In the genomic region with DNA sequence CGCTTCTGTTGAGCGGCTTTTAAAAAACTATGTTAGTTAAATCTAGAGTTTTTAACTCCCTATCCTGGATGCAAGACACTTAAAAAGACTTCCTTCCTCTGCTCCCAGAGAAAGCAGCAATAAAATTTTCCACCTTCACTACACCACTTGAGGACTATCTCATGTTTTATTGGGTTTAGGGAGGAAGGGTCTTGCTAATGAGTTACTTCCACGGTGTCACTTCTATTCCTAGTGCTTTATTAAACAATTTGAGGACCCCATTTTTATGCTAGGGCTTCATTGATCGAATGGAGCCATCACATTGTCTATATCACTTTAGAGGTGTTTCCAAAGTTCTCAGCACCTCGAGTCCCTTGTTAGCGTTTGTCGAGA, we compare ENCODE assay signal across 8 cellular contexts. TPM values are rescaled to one million over a fixed set of nuclear protein-coding genes. Genes with fewer than 3 reads are reported as not detected.
A peak's percentile ranks its signal among the peaks of the same experiment; 100 is the strongest.
DNase-seq lines count a peak whose midpoint lies in the region; ATAC-seq and TF ChIP-seq lines count a peak whose summit lies in the region.

No MANE protein-coding gene starts in this region.

- peak overlapping the region; percentile 89 for H3K4me2 ChIP-seq in DOHH2 (ENCODE audit: low read length)
- peak overlapping the region; percentile 66 for H3K4me2 ChIP-seq in parathyroid adenoma (ENCODE audit: low read length)

- POLR2A ChIA-PET in Panc1 (lab: Charles Lee) = no interaction called here

- no peaks in the 10 kb centered on the region for H3K9me2 ChIP-seq in DOHH2 (replicated peaks; ENCODE audit: control insufficient read depth, low read length)

- H3K79me2 ChIP-seq in DOHH2 (ENCODE audit: control insufficient read depth, low read length) = peaks cover 35% of the 10 kb centered on the region
- H3K79me2 ChIP-seq in parathyroid adenoma = no peaks in the 10 kb centered on the region

- no peaks in the 10 kb centered on the region for H4K20me1 ChIP-seq in DOHH2 (ENCODE audit: control insufficient read depth, insufficient read depth, low read depth, low read length)

- WGBS in esophagus, 2 donors = 20 to 26% methylated on average over 7 of the region's 7 CpGs

- H3K27me3 ChIP-seq in DOHH2 (ENCODE audit: control insufficient read depth, low read length) = no peaks in the 10 kb centered on the region
- no peaks in the 10 kb centered on the region; the same call in 1 of the 2 replicates for H3K27me3 ChIP-seq in Panc1 (ENCODE audit: control insufficient read depth, insufficient read depth, low read length)
- no peaks in the 10 kb centered on the region for H3K27me3 ChIP-seq in esophagus (ENCODE audit: control insufficient read depth in 1 of 2, insufficient read depth in 2 of 2, low read length in 2 of 2)
- no peaks in the 10 kb centered on the region for H3K27me3 ChIP-seq in parathyroid adenoma (ENCODE audit: control insufficient read depth, insufficient read depth, low read length)

- H3K36me3 ChIP-seq in DOHH2 (ENCODE audit: control insufficient read depth, low read length) = peaks cover 32% of the 10 kb centered on the region
- H3K36me3 ChIP-seq in Panc1 (ENCODE audit: control insufficient read depth, insufficient read depth, low read length) = peaks cover 4% of the 10 kb centered on the region; the same call in 1 of the 2 replicates
- H3K36me3 ChIP-seq in esophagus (ENCODE audit: control insufficient read depth in 2 of 2, insufficient read depth in 2 of 2, low read length in 1 of 2) = no peaks in the 10 kb centered on the region
- no peaks in the 10 kb centered on the region for H3K36me3 ChIP-seq in parathyroid adenoma (ENCODE audit: control insufficient read depth, insufficient read depth, low read length)

- no peak overlapping the region for H3K9ac ChIP-seq in parathyroid adenoma

- CTCF ChIA-PET in Panc1 (lab: Charles Lee) = no interaction called here

- DNase-seq in Panc1 (ENCODE audit: low read depth, low spot score) (no peak), T-helper 9 cell (no peak), hippocampal formation (lab: John Stamatoyannopoulos, UW) (no peak), NCI-H1105 (lab: John Stamatoyannopoulos, UW) (no peak)
- DNase-seq in stimulated activated naive CD4-positive, alpha-beta T cell (lab: John Stamatoyannopoulos, UW) = no peak

- no peak for TF ChIP-seq CTCF in DOHH2 (IDR thresholded peaks at IDR 0.05; ENCODE audit: low read depth, low read length, poor library complexity, severe bottlenecking)
- no peak for TF ChIP-seq CTCF in Panc1 (IDR thresholded peaks at IDR 0.05)
- no peak for TF ChIP-seq CTCF in parathyroid adenoma (IDR thresholded peaks at IDR 0.05)

- H3K27ac ChIP-seq in DOHH2 (ENCODE audit: low read depth, low read length) (peak overlapping the region; percentile 57), Panc1 (ENCODE audit: low read length) (peak overlapping the region; percentile 81), esophagus (ENCODE audit: low read depth in 2 of 2, low read length in 1 of 2) (peak overlapping the region; percentile 86), parathyroid adenoma (peak overlapping the region; percentile 74)

- H3K4me1 ChIP-seq in DOHH2 (ENCODE audit: control insufficient read depth, low read length) (peaks cover 36% of the 10 kb centered on the region), Panc1 (ENCODE audit: control insufficient read depth, insufficient read depth, low read length) (peaks cover 12% of the 10 kb centered on the region), esophagus (ENCODE audit: control insufficient read depth in 2 of 2, insufficient read depth in 2 of 2, low read length in 1 of 2) (peaks cover 0 to 2% of the 10 kb centered on the region in 2 donors), parathyroid adenoma (peaks cover 7% of the 10 kb centered on the region)

- in situ Hi-C loops in Panc1 (cut with HindIII; ENCODE audit: low pct_unique_long_range_greater_than_20kb, low sequenced_read_pairs) = no loop called here

- no peak for ATAC-seq in Panc1

- peak overlapping the region; percentile 89 for H3K4me3 ChIP-seq in DOHH2 (ENCODE audit: low read length)
- H3K4me3 ChIP-seq in Panc1 (ENCODE audit: low read depth in 2 of 2, low read length in 2 of 2) = peak overlapping the region; percentile 76 to 90
- H3K4me3 ChIP-seq in esophagus (ENCODE audit: low read depth in 1 of 2, low read length in 2 of 2) = peak overlapping the region; percentile 58 to 66
- H3K4me3 ChIP-seq in parathyroid adenoma (ENCODE audit: low read depth, low read length) = peak overlapping the region; percentile 69

- intact Hi-C loops in Panc1 (cut with micrococcal nuclease; ENCODE audit: unreplicated experiment) = no loop called here

- H2AFZ ChIP-seq in parathyroid adenoma = peak overlapping the region; percentile 77

- BruUV-seq in Panc1 (replicated peaks; lab: Mats Ljungman, UMichigan) = no TSS peak

- H3K9me3 ChIP-seq in DOHH2 (ENCODE audit: control insufficient read depth, insufficient read depth, low read length) = no peaks in the 10 kb centered on the region
- H3K9me3 ChIP-seq in Panc1 (ENCODE audit: control insufficient read depth, insufficient read depth, low read depth, low read length) = no peaks in the 10 kb centered on the region
- H3K9me3 ChIP-seq in esophagus (ENCODE audit: control insufficient read depth in 2 of 2, insufficient read depth in 1 of 2, low read depth in 1 of 2, low read length in 1 of 2) = no peaks in the 10 kb centered on the region
- H3K9me3 ChIP-seq in parathyroid adenoma (ENCODE audit: control insufficient read depth, low read length) = no peaks in the 10 kb centered on the region

- peaks cover 25% of the 10 kb centered on the region for H3F3A ChIP-seq in DOHH2 (ENCODE audit: control insufficient read depth, insufficient read depth)

RNA-seq across cellular contexts. Expression of gene STIM2, which starts 3.7 kb away (rescaled TPM):
- total RNA-seq in Panc1 (2021; ENCODE audit: unreplicated experiment) = 23.9 TPM
- 18.4 TPM for polyA plus RNA-seq in Panc1 (2012; ENCODE audit: insufficient read length)
- polyA plus RNA-seq in esophagus = 1 to 10 TPM; 3.4 to 5.1 TPM
